10 cellular contexts compared by ENCODE assay signal in the genomic region with DNA sequence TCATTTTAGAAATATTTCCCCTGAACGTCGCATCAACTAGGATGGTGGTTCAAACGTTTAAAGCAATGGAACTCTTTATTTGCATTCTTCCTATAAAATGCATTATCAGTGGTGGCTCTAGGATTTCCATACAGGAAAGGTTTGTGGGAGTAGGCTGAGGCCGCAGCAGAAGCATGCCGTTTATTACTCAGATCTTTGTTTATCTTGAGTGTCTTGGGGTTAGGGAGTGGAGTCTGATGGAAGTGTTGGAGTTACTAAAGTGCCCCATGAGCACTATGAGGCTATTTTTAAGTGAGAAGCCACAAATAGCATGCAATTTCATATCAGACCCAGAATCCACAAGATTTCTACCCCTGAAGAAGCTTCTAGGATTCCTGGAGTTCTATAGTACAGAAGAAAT. TPM values are rescaled to one million over a fixed set of nuclear protein-coding genes. Genes with fewer than 3 reads are reported as not detected.
DNase-seq lines count a peak whose midpoint lies in the region; ATAC-seq and TF ChIP-seq lines count a peak whose summit lies in the region.
"Had no signal": no experiment of that assay in that cellular context is flagged by ENCODE, and none has a peak within 500 bp of the region (broad histone marks: within the 10 kb centered on the region; RNA-seq: fewer than 3 reads in every experiment).

No MANE protein-coding gene starts in this region.

- peaks cover 0 to 70% of the 10 kb centered on the region in 2 donors for H3K4me1 ChIP-seq in right atrium auricular region

- H3K4me3 Mint-ChIP-seq in stimulated activated naive B cell treated with anti-CD40 and anti-IgM and Interleukin-4, amounts not matched to agents 10 μg/mL and 1 μg/mL and 100 μg/mL, for 72 hours = no peak overlapping the region
- H3K4me3 Mint-ChIP-seq: activated naive CD4-positive, alpha-beta T cell treated with anti-CD3 and anti-CD28 coated beads, Interleukin-2, amount 50 U/mL, for 24 hours had no signal

- peaks cover 2 to 10% of the 10 kb centered on the region in 2 donors for H3K36me3 Mint-ChIP-seq in stimulated activated naive B cell treated with anti-CD40 and anti-IgM and Interleukin-4, amounts not matched to agents 10 μg/mL and 1 μg/mL and 100 μg/mL, for 72 hours

- peak; percentile 29 for DNase-seq in HFF-Myc (ENCODE audit: extremely low read depth, low read depth)
- no peak for DNase-seq in right atrium auricular region (ENCODE audit: low spot score)
- DNase-seq in stimulated activated naive B cell treated with anti-CD40 and anti-IgM and Interleukin-4, amounts not matched to agents 10 μg/mL and 1 μg/mL and 100 μg/mL, for 72 hours = no peak
- DNase-seq in germinal center (ENCODE audit: low spot score) = no peak
- no peak for DNase-seq in SK-N-DZ (ENCODE audit: low spot score)

- peak overlapping the region; percentile 31 for H3K27ac Mint-ChIP-seq in stimulated activated naive B cell treated with anti-CD40 and anti-IgM and Interleukin-4, amounts not matched to agents 10 μg/mL and 1 μg/mL and 100 μg/mL, for 72 hours
- H3K27ac Mint-ChIP-seq: activated naive CD4-positive, alpha-beta T cell treated with anti-CD3 and anti-CD28 coated beads, Interleukin-2, amount 50 U/mL, for 24 hours had no signal

- WGBS in adipose tissue, 3 donors = 38 to 61% (median 49%) methylated on average over 5 of the region's 5 CpGs

- no peaks in the 10 kb centered on the region for H3K9me3 Mint-ChIP-seq in stimulated activated naive B cell treated with anti-CD40 and anti-IgM and Interleukin-4, amounts not matched to agents 10 μg/mL and 1 μg/mL and 100 μg/mL, for 72 hours
- H3K9me3 Mint-ChIP-seq: activated naive CD4-positive, alpha-beta T cell treated with anti-CD3 and anti-CD28 coated beads, Interleukin-2, amount 50 U/mL, for 24 hours had no signal

- no peaks in the 10 kb centered on the region for H3K27me3 ChIP-seq in right atrium auricular region
- H3K27me3 ChIP-seq: neutrophil had no signal

- H3K9me3 ChIP-seq in right atrium auricular region = no peaks in the 10 kb centered on the region
- H3K9me3 ChIP-seq: neutrophil had no signal

- no peaks in the 10 kb centered on the region for H3K27me3 Mint-ChIP-seq in stimulated activated naive B cell treated with anti-CD40 and anti-IgM and Interleukin-4, amounts not matched to agents 10 μg/mL and 1 μg/mL and 100 μg/mL, for 72 hours
- H3K27me3 Mint-ChIP-seq: activated naive CD4-positive, alpha-beta T cell treated with anti-CD3 and anti-CD28 coated beads, Interleukin-2, amount 50 U/mL, for 24 hours had no signal

- H3K27ac ChIP-seq in adipose tissue (ENCODE audit: low read depth, low read length) (peak overlapping the region; percentile 6), right atrium auricular region (peak overlapping the region; percentile 59 to 68)
- H3K27ac ChIP-seq: neutrophil had no signal

- TF ChIP-seq CTCF in HFF-Myc (IDR thresholded peaks at IDR 0.05; ENCODE audit: low read depth, low read length, missing control alignments) = no peak
- no peak for TF ChIP-seq CTCF in right atrium auricular region (IDR thresholded peaks at IDR 0.05)

- H3K4me1 Mint-ChIP-seq in stimulated activated naive B cell treated with anti-CD40 and anti-IgM and Interleukin-4, amounts not matched to agents 10 μg/mL and 1 μg/mL and 100 μg/mL, for 72 hours = peaks cover 6 to 13% of the 10 kb centered on the region in 2 donors

- no peaks in the 10 kb centered on the region for H3K36me3 ChIP-seq in right atrium auricular region

- ATAC-seq in stimulated activated naive B cell treated with anti-CD40 and anti-IgM and Interleukin-4, amounts not matched to agents 10 μg/mL and 1 μg/mL and 100 μg/mL, for 72 hours (replicated peaks) = no peak
- ATAC-seq in GM21360 (IDR thresholded peaks at IDR 0.05; ENCODE audit: unreplicated experiment) = no peak
- no peak for ATAC-seq in HG03097 (IDR thresholded peaks at IDR 0.05; ENCODE audit: low FRiP score, unreplicated experiment)

- H3K4me3 ChIP-seq in HFF-Myc (replicated peaks; ENCODE audit: low read depth, low read length) = no peak overlapping the region
- no peak overlapping the region for H3K4me3 ChIP-seq in right atrium auricular region

RNA-seq across cellular contexts. Expression of a gene that starts 26.2 kb away (rescaled TPM):
- 10 to 100 TPM; 19.3 to 40.6 (median 31.9) TPM for polyA plus RNA-seq in adipose tissue
- total RNA-seq in right atrium auricular region = 10 to 100 TPM; 21.6 to 36.7 TPM
- 6.2 and 7.2 TPM in 2 replicates for polyA plus RNA-seq in SK-N-DZ (2014; cell fraction: cytosol; rRNA removed)
- 14.2 and 26.1 TPM in 2 replicates for polyA plus RNA-seq in SK-N-DZ (2014; cell fraction: nucleus; rRNA removed)
